Comparison of ENCODE assay signal across 8 cellular contexts in genomic region chr7:149495785-149496641, GRCh38. TPM values are rescaled to one million over a fixed set of nuclear protein-coding genes. Genes with fewer than 3 reads are reported as not detected.
A peak's percentile ranks its signal among the peaks of the same experiment; 100 is the strongest.
DNase-seq lines count a peak whose midpoint lies in the region; ATAC-seq and TF ChIP-seq lines count a peak whose summit lies in the region.

No MANE protein-coding gene starts in this region.

- peaks cover 2% of the 10 kb centered on the region for H3K27me3 Mint-ChIP-seq in activated CD4-positive, alpha-beta memory T cell treated with anti-CD3 and anti-CD28 coated beads for 36 hours

- no peak for TF ChIP-seq CTCF in parathyroid adenoma (IDR thresholded peaks at IDR 0.05)

- H3K9me3 Mint-ChIP-seq in activated CD4-positive, alpha-beta memory T cell treated with anti-CD3 and anti-CD28 coated beads for 36 hours: no peaks in the 10 kb centered on the region

- H3K36me3 Mint-ChIP-seq in activated CD4-positive, alpha-beta memory T cell treated with anti-CD3 and anti-CD28 coated beads for 36 hours: peaks cover 29% of the 10 kb centered on the region

- H3K27me3 ChIP-seq in BLaER1: no peaks in the 10 kb centered on the region
- H3K27me3 ChIP-seq in HUES6 (ENCODE audit: control insufficient read depth, insufficient read depth, low read length): peaks cover 31% of the 10 kb centered on the region
- no peaks in the 10 kb centered on the region for H3K27me3 ChIP-seq in parathyroid adenoma (ENCODE audit: control insufficient read depth, insufficient read depth, low read length)

- H3K79me2 ChIP-seq in parathyroid adenoma: peaks cover 12% of the 10 kb centered on the region

- no peaks in the 10 kb centered on the region for H3K9me3 ChIP-seq in BLaER1
- no peaks in the 10 kb centered on the region for H3K9me3 ChIP-seq in HUES6 (ENCODE audit: control insufficient read depth, insufficient read depth, low read depth, low read length)
- H3K9me3 ChIP-seq in parathyroid adenoma (ENCODE audit: control insufficient read depth, low read length): no peaks in the 10 kb centered on the region

- H3K4me1 ChIP-seq in BLaER1 (peaks cover 23% of the 10 kb centered on the region), HUES6 (ENCODE audit: control insufficient read depth, insufficient read depth, low read length) (no peaks in the 10 kb centered on the region; the same call in 1 of the 2 replicates), parathyroid adenoma (peaks cover 16% of the 10 kb centered on the region)

- peaks cover 46% of the 10 kb centered on the region for H3K36me3 ChIP-seq in BLaER1
- H3K36me3 ChIP-seq in HUES6 (ENCODE audit: control insufficient read depth, insufficient read depth, low read length): peaks cover 31% of the 10 kb centered on the region
- no peaks in the 10 kb centered on the region for H3K36me3 ChIP-seq in parathyroid adenoma (ENCODE audit: control insufficient read depth, insufficient read depth, low read length)

- H3K9ac ChIP-seq in BLaER1 (peak overlapping the region; percentile 99), HUES6 (ENCODE audit: low read length) (no peak overlapping the region), parathyroid adenoma (no peak overlapping the region)

- H2AFZ ChIP-seq in parathyroid adenoma: no peak overlapping the region

- DNase-seq in activated CD4-positive, alpha-beta memory T cell treated with anti-CD3 and anti-CD28 coated beads for 36 hours: no peak
- DNase-seq in globus pallidus (ENCODE audit: low spot score): peak; percentile 24

- peak overlapping the region; percentile 36 for H3K27ac Mint-ChIP-seq in activated CD4-positive, alpha-beta memory T cell treated with anti-CD3 and anti-CD28 coated beads for 36 hours

- POLR2A ChIA-PET in activated CD4-positive, alpha-beta memory T cell treated with anti-CD3 and anti-CD28 coated beads for 36 hours (lab: Charles Lee): interaction anchor here (0.6 to 1.5 kb wide), 3 partner anchors 13 to 128 kb away, joined by 3 to 6 read pairs (median 3); no protein-coding TSS in a partner anchor

- intact Hi-C loops in activated CD4-positive, alpha-beta memory T cell treated with anti-CD3 and anti-CD28 coated beads for 36 hours (cut with micrococcal nuclease): loop anchor here (5.0 to 10.0 kb wide), 3 partner anchors 184 to 351 kb away; partner anchors contain the start of genes ZNF398 and ZNF783

- ATAC-seq in HG03442 (IDR thresholded peaks at IDR 0.05; ENCODE audit: unreplicated experiment) (no peak), HG02571 (IDR thresholded peaks at IDR 0.05; ENCODE audit: unreplicated experiment) (no peak), GM21515 (IDR thresholded peaks at IDR 0.05; ENCODE audit: unreplicated experiment) (no peak)

- peaks cover 33% of the 10 kb centered on the region for H3K4me1 Mint-ChIP-seq in activated CD4-positive, alpha-beta memory T cell treated with anti-CD3 and anti-CD28 coated beads for 36 hours (ENCODE audit: low read depth)

- CTCF ChIA-PET in activated CD4-positive, alpha-beta memory T cell treated with anti-CD3 and anti-CD28 coated beads for 36 hours (lab: Charles Lee): interaction anchor here (0.6 to 2.5 kb wide), 6 partner anchors 35 to 348 kb away, joined by 4 to 16 read pairs (median 4); partner anchors contain the start of genes ZNF398, ZNF777 and ZNF783

- peaks cover 32% of the 10 kb centered on the region for H4K20me1 ChIP-seq in BLaER1

- peak overlapping the region; percentile 94 for H3K4me2 ChIP-seq in BLaER1
- peak overlapping the region; percentile 91 for H3K4me2 ChIP-seq in parathyroid adenoma (ENCODE audit: low read length)

- H3K4me3 ChIP-seq in BLaER1 (peak overlapping the region; percentile 95), HUES6 (ENCODE audit: low read depth, low read length) (peak overlapping the region; percentile 75), parathyroid adenoma (ENCODE audit: low read depth, low read length) (peak overlapping the region; percentile 80)

- peak overlapping the region; percentile 98 for H3K4me3 Mint-ChIP-seq in activated CD4-positive, alpha-beta memory T cell treated with anti-CD3 and anti-CD28 coated beads for 36 hours

- H3K27ac ChIP-seq in BLaER1 (no peak overlapping the region), HUES6 (ENCODE audit: low read depth, low read length) (no peak overlapping the region), parathyroid adenoma (peak overlapping the region; percentile 46)

RNA-seq across cellular contexts. Expression of gene ZNF746, which starts 1.6 kb away (rescaled TPM):
- total RNA-seq in activated CD4-positive, alpha-beta memory T cell treated with anti-CD3 and anti-CD28 coated beads for 36 hours: 10 to 100 TPM; 13.5 to 14.9 TPM

RNA-seq across cellular contexts. Expression of gene ZNF777, which starts 35.2 kb away (rescaled TPM):
- 10 to 100 TPM; 10.1 to 11.4 TPM for total RNA-seq in activated CD4-positive, alpha-beta memory T cell treated with anti-CD3 and anti-CD28 coated beads for 36 hours
